ENCODE assay signal across 19 cellular contexts in genomic region chr12:72228424-72228823, GRCh38. TPM values are rescaled to one million over a fixed set of nuclear protein-coding genes. Genes with fewer than 3 reads are reported as not detected.
A peak's percentile ranks its signal among the peaks of the same experiment; 100 is the strongest.
DNase-seq lines count a peak whose midpoint lies in the region; ATAC-seq and TF ChIP-seq lines count a peak whose summit lies in the region.
"Had no signal": no experiment of that assay in that cellular context is flagged by ENCODE, and none has a peak within 500 bp of the region (broad histone marks: within the 10 kb centered on the region; RNA-seq: fewer than 3 reads in every experiment).

No MANE protein-coding gene starts in this region.

- no peak for ATAC-seq in IMR-90 (ENCODE audit: low read depth)
- ATAC-seq: CD8-positive, alpha-beta T cell; GM12878 had no signal

- no peaks in the 10 kb centered on the region for H3K9me3 ChIP-seq in IMR-90 (ENCODE audit: control insufficient read depth, insufficient read depth, low read length)
- no peaks in the 10 kb centered on the region for H3K9me3 ChIP-seq in adipocyte (ENCODE audit: control insufficient read depth, low read length)
- H3K9me3 ChIP-seq: Caco-2 had no signal

- H3K36me3 Mint-ChIP-seq in neural crest cell (ENCODE audit: low read depth), result no peaks in the 10 kb centered on the region
- H3K36me3 Mint-ChIP-seq: CD4-positive, CD25-positive, alpha-beta regulatory T cell; CD8-positive, alpha-beta T cell had no signal

- DNase-seq in IMR-90 (no peak), adipocyte (ENCODE audit: low read depth) (peak; percentile 46), fibroblast of gingiva (ENCODE audit: low read depth) (peak; percentile 24), neural crest cell (ENCODE audit: low read depth, low spot score) (no peak), pons (ENCODE audit: low spot score) (no peak), NCI-H2029 (lab: John Stamatoyannopoulos, UW) (no peak), GM13976 (ENCODE audit: low spot score) (no peak)
- DNase-seq: Caco-2; CD4-positive, CD25-positive, alpha-beta regulatory T cell; CD8-positive, alpha-beta T cell; DMS153; DND-41; EL; GDM1; GM23248; H7; HCEC 1CT had no signal

- peak overlapping the region; percentile 20; the same call in 1 of the 2 replicates for H2BK20ac ChIP-seq in IMR-90 (ENCODE audit: low read depth, low read length)

- no peak overlapping the region for H2AK9ac ChIP-seq in IMR-90 (replicated peaks; ENCODE audit: low read depth, low read length, poor library complexity)

- POLR2A ChIA-PET in IMR-90 (lab: Charles Lee; ENCODE audit: unreplicated experiment), result no interaction called here

- no peak overlapping the region for H4K91ac ChIP-seq in IMR-90 (ENCODE audit: insufficient read depth, low read depth, low read length)

- H3K79me1 ChIP-seq in IMR-90 (ENCODE audit: low read depth in 1 of 2, low read length in 2 of 2), result peaks cover 0 to 3% of the 10 kb centered on the region in 2 experiments; a peak in 1 of 4 replicates

- BruUV-seq in IMR-90 (replicated peaks; lab: Mats Ljungman, UMichigan), result no TSS peak

- CTCF ChIA-PET in IMR-90 (lab: Yijun Ruan, JAX), result no interaction called here

- dilution Hi-C loops in IMR-90 (cut with HindIII; ENCODE audit: low sequenced_read_pairs, unreplicated experiment), result no loop called here

- H3K4me2 ChIP-seq in IMR-90 (ENCODE audit: low read depth, low read length), result no peak overlapping the region

- H2BK5ac ChIP-seq in IMR-90 (ENCODE audit: low read depth, low read length, poor library complexity, severe bottlenecking), result no peak overlapping the region

- H3K9me1 ChIP-seq in IMR-90 (ENCODE audit: insufficient read depth, low read length), result no peaks in the 10 kb centered on the region

- no peak for TF ChIP-seq CTCF in IMR-90 (conservative IDR thresholded peaks at IDR 0.05; ENCODE audit: low read depth, low read length)
- TF ChIP-seq CTCF in neural crest cell (conservative IDR thresholded peaks at IDR 0.05), result no peak
- TF ChIP-seq CTCF in GM13976 (IDR thresholded peaks at IDR 0.05; ENCODE audit: borderline replicate concordance, control extremely low read depth, extremely low read depth, insufficient read depth, missing control alignments), result no peak

- no peak overlapping the region for H2AFZ ChIP-seq in IMR-90 (replicated peaks; ENCODE audit: low read length, poor library complexity)
- H2AFZ ChIP-seq: GM23248 had no signal

- no peaks in the 10 kb centered on the region for H3K9me3 Mint-ChIP-seq in neural crest cell

- H3K27me3 ChIP-seq in IMR-90 (ENCODE audit: control insufficient read depth, insufficient read depth, low read length), result no peaks in the 10 kb centered on the region
- H3K27me3 ChIP-seq in adipocyte (replicated peaks; ENCODE audit: control insufficient read depth, insufficient read depth, low read length), result no peaks in the 10 kb centered on the region

- peak overlapping the region in 1 of 2 experiments; percentile 35; a peak in 2 of 4 replicates for H4K8ac ChIP-seq in IMR-90 (ENCODE audit: low read depth in 2 of 2, low read length in 2 of 2)

- peak overlapping the region; percentile 31; the same call in 1 of the 2 replicates for H4K5ac ChIP-seq in IMR-90 (ENCODE audit: low read depth, low read length)

- no peaks in the 10 kb centered on the region for H4K20me1 ChIP-seq in IMR-90 (ENCODE audit: insufficient read depth, low read length)

- H3K27ac ChIP-seq in IMR-90 (ENCODE audit: insufficient read depth, low read length), result no peak overlapping the region
- H3K27ac ChIP-seq: C4-2B, GM23248 had no signal

- H3K9ac ChIP-seq in IMR-90 (ENCODE audit: low read depth, low read length) (no peak overlapping the region), adipocyte (ENCODE audit: low read length) (no peak overlapping the region)
- H3K9ac ChIP-seq: GM23248 had no signal

- no peak overlapping the region for H3K23ac ChIP-seq in IMR-90 (ENCODE audit: low read depth, low read length)

- H3K4me3 Mint-ChIP-seq in neural crest cell, result no peak overlapping the region
- H3K4me3 Mint-ChIP-seq: CD4-positive, CD25-positive, alpha-beta regulatory T cell; CD8-positive, alpha-beta T cell had no signal

- no peak for TF ChIP-seq RAD21 in IMR-90 (IDR thresholded peaks at IDR 0.05; ENCODE audit: low read length)

- no peaks in the 10 kb centered on the region for H3K27me3 Mint-ChIP-seq in neural crest cell (ENCODE audit: low read depth)
- H3K27me3 Mint-ChIP-seq: CD4-positive, CD25-positive, alpha-beta regulatory T cell had no signal

- peak overlapping the region; percentile 27 for H3K27ac Mint-ChIP-seq in neural crest cell (ENCODE audit: unreplicated experiment)
- H3K27ac Mint-ChIP-seq: CD4-positive, CD25-positive, alpha-beta regulatory T cell; CD8-positive, alpha-beta T cell had no signal

- peak overlapping the region; percentile 29; the same call in 1 of the 2 replicates for H3K14ac ChIP-seq in IMR-90 (replicated peaks; ENCODE audit: low read depth, low read length)

- H3K4me1 Mint-ChIP-seq in neural crest cell, result no peaks in the 10 kb centered on the region
- H3K4me1 Mint-ChIP-seq: CD4-positive, CD25-positive, alpha-beta regulatory T cell had no signal

- intact Hi-C loops in IMR-90 (cut with micrococcal nuclease), result no loop called here

- H3K4me1 ChIP-seq in IMR-90 (ENCODE audit: control insufficient read depth, insufficient read depth, low read length) (peaks cover 10% of the 10 kb centered on the region; the same call in 1 of the 2 replicates), adipocyte (ENCODE audit: control insufficient read depth, insufficient read depth, low read length) (no peaks in the 10 kb centered on the region)
- H3K4me1 ChIP-seq: Caco-2 had no signal

- peak overlapping the region; percentile 69 for H2BK120ac ChIP-seq in IMR-90 (ENCODE audit: low read depth, low read length)

- TF ChIP-seq POLR2A in IMR-90 (IDR thresholded peaks at IDR 0.05; ENCODE audit: low read depth, low read length), result no peak

- no peak overlapping the region for H3K18ac ChIP-seq in IMR-90 (ENCODE audit: low read depth, low read length)

- H3K56ac ChIP-seq in IMR-90 (ENCODE audit: extremely low read depth, insufficient read depth, low read length), result no peak overlapping the region

- no peak overlapping the region for H2AK5ac ChIP-seq in IMR-90 (ENCODE audit: low read depth, low read length)

- H3K4ac ChIP-seq in IMR-90 (ENCODE audit: low read depth, low read length), result peak overlapping the region; percentile 33

- H3K4me3 ChIP-seq in IMR-90 (ENCODE audit: insufficient read depth, low read depth, low read length), result no peak overlapping the region
- H3K4me3 ChIP-seq in adipocyte (ENCODE audit: low read length), result no peak overlapping the region
- H3K4me3 ChIP-seq: GM12878, GM23248 had no signal

- H3K36me3 ChIP-seq in IMR-90 (ENCODE audit: control insufficient read depth, insufficient read depth, low read length), result no peaks in the 10 kb centered on the region
- no peaks in the 10 kb centered on the region for H3K36me3 ChIP-seq in adipocyte (ENCODE audit: control insufficient read depth, insufficient read depth, low read length, severe bottlenecking)

- H2BK15ac ChIP-seq in IMR-90 (ENCODE audit: low read depth, low read length), result peak overlapping the region; percentile 92; the same call in 1 of the 3 replicates

- in situ Hi-C loops in IMR-90 (cut with MboI; ENCODE audit: low sequenced_read_pairs), result no loop called here
- in situ Hi-C loops in GM13976 (cut with MboI; ENCODE audit: low sequenced_read_pairs, unreplicated experiment), result no loop called here

TF ChIP-seq in IMR-90, 13 proteins besides CTCF, POLR2A, EP300 and RAD21:
- TF ChIP-seq MAFK (IDR thresholded peaks at IDR 0.05; ENCODE audit: low read depth, low read length) (no peak), CEBPB (IDR thresholded peaks at IDR 0.05; ENCODE audit: low read depth, low read length) (peak; percentile 66)

RNA-seq across cellular contexts. Expression of gene TRHDE, which starts 43.7 kb away (rescaled TPM):
- 65.1 and 97.8 TPM in 2 replicates for total RNA-seq in IMR-90 (2012; rRNA removed)
- 25.4 and 33.7 TPM in 2 replicates for polyA plus RNA-seq in IMR-90 (2012; rRNA removed)
- 5.9 and 21.2 TPM in 2 replicates for polyA plus RNA-seq in IMR-90 (2012; cell fraction: cytosol; rRNA removed)
- polyA plus RNA-seq in IMR-90 (2012; cell fraction: nucleus; rRNA removed; ENCODE audit: low replicate concordance), result 2.9 and 21.1 TPM in 2 replicates
- 0.51 and 0.66 TPM in 2 replicates for total RNA-seq in neural crest cell
- total RNA-seq: Caco-2; CD4-positive, CD25-positive, alpha-beta regulatory T cell; CD8-positive, alpha-beta T cell; GM12878 had no signal
- polyA plus RNA-seq: CD4-positive, CD25-positive, alpha-beta regulatory T cell; GM12878 had no signal

Comparison
In these comparisons a context has a peak if more than half of its experiments do, and no peak if none do; other contexts are left out.
1. DNase-seq: peak in adipocyte (single experiment) and fibroblast of gingiva (single experiment); none in IMR-90 (single experiment), neural crest cell (single experiment), pons (single experiment), NCI-H2029 (single experiment) and GM13976 (single experiment).
2. RNA of gene TRHDE, which starts 43.7 kb away (total RNA-seq): 65.1 to 97.8 TPM in IMR-90; 0.51 to 0.66 TPM in neural crest cell; every median in the first group is over 10 times any median in the second.